ENCODE assay signal across 17 cellular contexts in genomic region chr11:115524572-115524971, GRCh38. TPM values are rescaled to one million over a fixed set of nuclear protein-coding genes. Genes with fewer than 3 reads are reported as not detected.
DNase-seq lines count a peak whose midpoint lies in the region; ATAC-seq and TF ChIP-seq lines count a peak whose summit lies in the region.
"Had no signal": no experiment of that assay in that cellular context is flagged by ENCODE, and none has a peak within 500 bp of the region (broad histone marks: within the 10 kb centered on the region; RNA-seq: fewer than 3 reads in every experiment).

No MANE protein-coding gene starts in this region.

- no peak for TF ChIP-seq POLR2A in right lobe of liver (IDR thresholded peaks at IDR 0.05)

- no peak for DNase-seq in Right ventricle myocardium inferior (ENCODE audit: missing footprints)
- DNase-seq in right atrium auricular region (ENCODE audit: low spot score) = no peak
- no peak for DNase-seq in left ventricle myocardium superior
- DNase-seq in cardiac septum (ENCODE audit: low spot score) = no peak
- no peak for DNase-seq in right lobe of liver
- no peak for DNase-seq in central memory CD4-positive, alpha-beta T cell
- DNase-seq: Caco-2; CD4-positive, CD25-positive, alpha-beta regulatory T cell; CD8-positive, alpha-beta T cell; DMS153; DND-41; GOT3; HFFc6 had no signal

- peaks cover 0 to 11% of the 10 kb centered on the region in 2 donors for H3K9me3 ChIP-seq in right atrium auricular region
- no peaks in the 10 kb centered on the region for H3K9me3 ChIP-seq in right lobe of liver
- H3K9me3 ChIP-seq: BLaER1, HAP-1 had no signal

- no peaks in the 10 kb centered on the region for H3K36me3 ChIP-seq in right atrium auricular region
- no peaks in the 10 kb centered on the region for H3K36me3 ChIP-seq in right lobe of liver
- H3K36me3 ChIP-seq: BLaER1, HAP-1 had no signal

- TF ChIP-seq CTCF in right atrium auricular region (IDR thresholded peaks at IDR 0.05) = no peak
- TF ChIP-seq CTCF in right lobe of liver (IDR thresholded peaks at IDR 0.05) = no peak

- no peak overlapping the region for H3K4me3 ChIP-seq in right atrium auricular region
- no peak overlapping the region for H3K4me3 ChIP-seq in right lobe of liver
- H3K4me3 ChIP-seq: BLaER1, HAP-1 had no signal

- H3K4me1 ChIP-seq in right atrium auricular region (peaks cover 0 to 5% of the 10 kb centered on the region in 2 donors), right lobe of liver (peaks cover 0 to 33% (median 4%) of the 10 kb centered on the region in 4 donors)
- H3K4me1 ChIP-seq: HAP-1 had no signal

- no peaks in the 10 kb centered on the region for H3K27me3 ChIP-seq in right atrium auricular region
- H3K27me3 ChIP-seq in right lobe of liver = no peaks in the 10 kb centered on the region
- H3K27me3 ChIP-seq: BLaER1 had no signal

- ATAC-seq in Right ventricle myocardium inferior (peak; percentile 53), left ventricle myocardium superior (peak; percentile 55), right lobe of liver (peak; percentile 16 to 51 (median 29))
- ATAC-seq: CD8-positive, alpha-beta T cell had no signal

- no peak overlapping the region for H3K27ac ChIP-seq in right atrium auricular region
- H3K27ac ChIP-seq in right lobe of liver = peak overlapping the region; percentile 33 to 82 (median 71)
- H3K27ac ChIP-seq: 22Rv1, BLaER1, C4-2B had no signal

- WGBS in right lobe of liver (ENCODE audit: insufficient coverage, low coverage, low lambda C conversion rate, missing lambda C conversion rate) = 100% methylated on average over 1 of the region's 1 CpG

- intact Hi-C loops in Right ventricle myocardium inferior (cut with DNase I) (no loop called here), left ventricle myocardium superior (cut with micrococcal nuclease) (no loop called here), cardiac septum (cut with DNase I) (no loop called here), right lobe of liver (cut with DNase I) (no loop called here)

RNA-seq across cellular contexts. Expression of gene CADM1, which starts 20.4 kb away (rescaled TPM):
- total RNA-seq in Right ventricle myocardium inferior (42.4 TPM), right atrium auricular region (10 to 100 TPM; 19.8 to 33.9 TPM), left ventricle myocardium superior (38.5 TPM), cardiac septum (36.0 TPM), right lobe of liver (10 to 100 TPM; 21.1 to 56.7 (median 30.6) TPM)
- total RNA-seq: HFFc6 had no signal

Comparison
In these comparisons a context has a peak if more than half of its experiments do, and no peak if none do; other contexts are left out.
1. H3K27ac ChIP-seq: peak in right lobe of liver (3 of 3); none in right atrium auricular region (0 of 2).
2. Peak in every context shown above with its lines, with median percentiles within 50 percentile points of each other: ATAC-seq.